Comparison of ENCODE assay signal across 14 cellular contexts in the genomic region with DNA sequence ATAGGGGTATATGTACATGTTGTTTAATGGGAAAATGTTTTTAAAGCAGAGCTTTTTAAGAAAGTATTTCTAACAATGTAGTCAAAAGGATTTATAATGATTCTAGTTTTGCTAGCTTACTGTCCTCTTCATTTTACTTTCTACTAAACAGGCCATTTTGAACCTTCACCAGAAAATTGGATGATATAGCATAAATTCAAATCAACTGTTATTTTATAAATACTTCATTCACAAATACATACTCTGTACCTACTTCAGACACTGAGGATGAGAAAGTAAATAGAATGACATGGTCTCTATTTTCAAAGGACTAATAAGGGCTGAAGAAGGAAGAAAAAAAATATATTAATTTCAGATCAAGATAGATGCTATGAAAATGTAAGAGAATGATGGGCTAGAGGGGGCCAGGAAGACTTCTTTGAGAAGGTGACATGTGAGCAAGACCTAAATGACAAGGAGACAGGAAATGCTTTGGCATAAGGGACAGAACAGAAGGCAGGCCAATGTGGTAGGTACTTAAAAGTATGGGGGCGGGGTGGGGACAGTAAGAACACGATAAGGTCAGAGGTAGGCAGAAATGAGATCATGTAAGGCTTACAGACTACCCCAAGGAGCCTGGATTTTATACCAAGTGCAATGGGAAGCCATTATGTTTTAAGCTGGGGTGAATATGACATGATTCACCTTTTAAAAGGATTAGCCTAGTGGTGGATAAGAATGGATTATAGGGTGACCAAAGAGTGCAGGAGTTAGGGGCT. TPM values are rescaled to one million over a fixed set of nuclear protein-coding genes. Genes with fewer than 3 reads are reported as not detected.
DNase-seq lines count a peak whose midpoint lies in the region; ATAC-seq and TF ChIP-seq lines count a peak whose summit lies in the region.
"Had no signal": no experiment of that assay in that cellular context is flagged by ENCODE, and none has a peak within 500 bp of the region (broad histone marks: within the 10 kb centered on the region; RNA-seq: fewer than 3 reads in every experiment).

No MANE protein-coding gene starts in this region.

- peak overlapping the region in 5 of 8 donors; percentile 93 to 98 (median 97) for H3K27ac ChIP-seq in spleen
- H3K27ac ChIP-seq: GM23248, tibial artery had no signal

- DNase-seq in activated CD4-positive, CD25-positive, alpha-beta regulatory T cell treated with anti-CD3 and anti-CD28 coated beads, Interleukin-2, amount 50 U/mL, for 72 hours, result no peak
- peak; percentile 36 for DNase-seq in NCI-H524 treated with DMSO at 0.1 percent for 48 hours (lab: John Stamatoyannopoulos, UW)
- DNase-seq in activated naive CD8-positive, alpha-beta T cell treated with anti-CD3 and anti-CD28 coated beads for 36 hours, result peak; percentile 30
- DNase-seq in spleen, result no peak
- no peak for DNase-seq in T1000 (lab: John Stamatoyannopoulos, UW)
- DNase-seq: 8988T, Caco-2, GM23248, NCI-H2227 treated with DMSO at 0.1 percent for 48 hours, T-helper 9 cell, tibial artery had no signal

- ATAC-seq in activated CD4-positive, CD25-positive, alpha-beta regulatory T cell treated with anti-CD3 and anti-CD28 coated beads, Interleukin-2, amount 50 U/mL, for 24 hours, result peak; percentile 45 to 55
- ATAC-seq in HG03469 (IDR thresholded peaks at IDR 0.05; ENCODE audit: unreplicated experiment) (no peak), GM21367 (IDR thresholded peaks at IDR 0.05; ENCODE audit: unreplicated experiment) (no peak)

- H3K9me3 ChIP-seq in spleen, result no peaks in the 10 kb centered on the region
- H3K9me3 ChIP-seq: Caco-2, tibial artery had no signal

- H3K27me3 ChIP-seq in spleen (replicated peaks in 1 of 7), result no peaks in the 10 kb centered on the region
- H3K27me3 ChIP-seq: tibial artery had no signal

- H3K36me3 ChIP-seq in spleen, result peaks cover 0 to 53% (median 18%) of the 10 kb centered on the region in 6 donors

- H3K4me1 ChIP-seq in spleen, result peaks cover 9 to 75% (median 39%) of the 10 kb centered on the region in 6 donors

- peaks cover 83% of the 10 kb centered on the region for H3K36me3 Mint-ChIP-seq in activated naive CD8-positive, alpha-beta T cell treated with anti-CD3 and anti-CD28 coated beads for 36 hours

- H3K4me1 Mint-ChIP-seq in activated naive CD8-positive, alpha-beta T cell treated with anti-CD3 and anti-CD28 coated beads for 36 hours, result peaks cover 49% of the 10 kb centered on the region

- H3K9me3 Mint-ChIP-seq in activated naive CD8-positive, alpha-beta T cell treated with anti-CD3 and anti-CD28 coated beads for 36 hours, result peaks cover 1% of the 10 kb centered on the region

- H3K27me3 Mint-ChIP-seq in activated naive CD8-positive, alpha-beta T cell treated with anti-CD3 and anti-CD28 coated beads for 36 hours, result peaks cover under 1% of the 10 kb centered on the region

- TF ChIP-seq CTCF in spleen (IDR thresholded peaks at IDR 0.05 in 8 of 11, conservative IDR thresholded peaks at IDR 0.05 in 3 of 11), result no peak

- peak overlapping the region; percentile 85 for H3K27ac Mint-ChIP-seq in activated naive CD8-positive, alpha-beta T cell treated with anti-CD3 and anti-CD28 coated beads for 36 hours

- peak in 1 of 3 donors; percentile 25 for TF ChIP-seq POLR2A in spleen (IDR thresholded peaks at IDR 0.05)

- H3K4me3 ChIP-seq in spleen, result peak overlapping the region in 3 of 8 donors; percentile 21 to 81 (median 65)
- H3K4me3 ChIP-seq: GM23248, tibial artery had no signal

- intact Hi-C loops in spleen (cut with DNase I; ENCODE audit: low total_unique reads), result no loop called here

- 62 to 90% (median 75%) methylated on average over 2 of the region's 2 CpGs for WGBS in spleen, 5 donors

- H3K4me3 Mint-ChIP-seq in activated naive CD8-positive, alpha-beta T cell treated with anti-CD3 and anti-CD28 coated beads for 36 hours, result peak overlapping the region; percentile 87

RNA-seq across cellular contexts. Expression of a gene that starts 5.2 kb away (rescaled TPM):
- total RNA-seq in activated naive CD8-positive, alpha-beta T cell treated with anti-CD3 and anti-CD28 coated beads for 36 hours, result 100 to 1,000 TPM; 590 to 613 TPM
- 1,000 to 10,000 TPM in 1 of 7 donors, 100 to 1,000 TPM in 6; 240 to 1,259 (median 449) TPM for total RNA-seq in spleen
- polyA plus RNA-seq in spleen, result 10 to 100 TPM; 24.7 to 63.0 (median 25.0) TPM

Comparison
In these comparisons a context has a peak if more than half of its experiments do, and no peak if none do; other contexts are left out.
1. ATAC-seq: peak in activated CD4-positive, CD25-positive, alpha-beta regulatory T cell treated with anti-CD3 and anti-CD28 coated beads, Interleukin-2, amount 50 U/mL, for 24 hours (2 of 2); none in HG03469 (single experiment) and GM21367 (single experiment).
2. DNase-seq: peak in NCI-H524 treated with DMSO at 0.1 percent for 48 hours (single experiment) and activated naive CD8-positive, alpha-beta T cell treated with anti-CD3 and anti-CD28 coated beads for 36 hours (single experiment); none in activated CD4-positive, CD25-positive, alpha-beta regulatory T cell treated with anti-CD3 and anti-CD28 coated beads, Interleukin-2, amount 50 U/mL, for 72 hours (single experiment), spleen (single experiment) and T1000 (single experiment).